In genomic region chr7:152436279-152437147, GRCh38 we compare ENCODE assay signal across 8 cellular contexts. TPM values are rescaled to one million over a fixed set of nuclear protein-coding genes. Genes with fewer than 3 reads are reported as not detected.
DNase-seq lines count a peak whose midpoint lies in the region; ATAC-seq and TF ChIP-seq lines count a peak whose summit lies in the region.

No MANE protein-coding gene starts in this region.

- H3K27me3 Mint-ChIP-seq in activated CD4-positive, alpha-beta memory T cell treated with anti-CD3 and anti-CD28 coated beads for 36 hours: no peaks in the 10 kb centered on the region

- H3K27ac Mint-ChIP-seq in activated CD4-positive, alpha-beta memory T cell treated with anti-CD3 and anti-CD28 coated beads for 36 hours: peak overlapping the region; percentile 81

- H3K36me3 ChIP-seq in BLaER1 treated with 17β-estradiol and CSF1 and Interleukin-3, amounts not matched to agents 10 nM and 100 nM: no peaks in the 10 kb centered on the region
- H3K36me3 ChIP-seq in duodenal mucosa (ENCODE audit: control insufficient read depth in 1 of 2, insufficient read depth in 2 of 2, low read length in 2 of 2): no peaks in the 10 kb centered on the region

- peaks cover 25 to 37% (median 35%) of the 10 kb centered on the region in 11 experiments; a peak in 21 of 22 replicates for H4K20me1 ChIP-seq in BLaER1 treated with 17β-estradiol and CSF1 and Interleukin-3, amounts not matched to agents 10 nM and 100 nM

- peak overlapping the region; percentile 90 to 98 (median 95) for H3K27ac ChIP-seq in BLaER1 treated with 17β-estradiol and CSF1 and Interleukin-3, amounts not matched to agents 10 nM and 100 nM
- peak overlapping the region; percentile 98 for H3K27ac ChIP-seq in duodenal mucosa (ENCODE audit: low read depth, low read length)

- CTCF ChIA-PET in activated CD4-positive, alpha-beta memory T cell treated with anti-CD3 and anti-CD28 coated beads for 36 hours (lab: Charles Lee): no interaction called here

- H3K4me3 Mint-ChIP-seq in activated CD4-positive, alpha-beta memory T cell treated with anti-CD3 and anti-CD28 coated beads for 36 hours: peak overlapping the region; percentile 78

- intact Hi-C loops in activated CD4-positive, alpha-beta memory T cell treated with anti-CD3 and anti-CD28 coated beads for 36 hours (cut with micrococcal nuclease): loop anchor here (1.0 to 10.0 kb wide), 3 partner anchors 27 to 412 kb away; partner anchors contain the start of genes GALNT11 and XRCC2
- intact Hi-C loops in lower leg skin (cut with DNase I; ENCODE audit: low total_unique reads): no loop called here

- peak overlapping the region; percentile 92 to 99 (median 97) for H3K9ac ChIP-seq in BLaER1 treated with 17β-estradiol and CSF1 and Interleukin-3, amounts not matched to agents 10 nM and 100 nM
- peak overlapping the region; percentile 56 to 80 for H3K9ac ChIP-seq in duodenal mucosa (ENCODE audit: low read depth in 1 of 2, low read length in 2 of 2)

- 0% methylated on average over 40 to 50 of the region's 118 CpGs for WGBS in lower leg skin, 2 donors

- H3K9me3 Mint-ChIP-seq in activated CD4-positive, alpha-beta memory T cell treated with anti-CD3 and anti-CD28 coated beads for 36 hours: no peaks in the 10 kb centered on the region

- H3K9me3 ChIP-seq in BLaER1 treated with 17β-estradiol and CSF1 and Interleukin-3, amounts not matched to agents 10 nM and 100 nM (replicated peaks in 1 of 11): no peaks in the 10 kb centered on the region
- H3K9me3 ChIP-seq in duodenal mucosa (ENCODE audit: control insufficient read depth in 1 of 2, low read length in 2 of 2): no peaks in the 10 kb centered on the region

- TF ChIP-seq POLR2A in lower leg skin (IDR thresholded peaks at IDR 0.05): no peak

- peak overlapping the region; percentile 81 to 94 (median 90) for H3K4me3 ChIP-seq in BLaER1 treated with 17β-estradiol and CSF1 and Interleukin-3, amounts not matched to agents 10 nM and 100 nM
- H3K4me3 ChIP-seq in duodenal mucosa (ENCODE audit: low read depth in 1 of 2, low read length in 2 of 2) (peak overlapping the region; percentile 77 to 79), lower leg skin (ENCODE audit: low read depth, poor library complexity, severe bottlenecking) (no peak overlapping the region)

- no peak for TF ChIP-seq CTCF in lower leg skin (IDR thresholded peaks at IDR 0.05)

- H3K4me2 ChIP-seq in BLaER1 treated with 17β-estradiol and CSF1 and Interleukin-3, amounts not matched to agents 10 nM and 100 nM: peak overlapping the region; percentile 66 to 81 (median 75)

- ATAC-seq in GM19324 (IDR thresholded peaks at IDR 0.05; ENCODE audit: low FRiP score, unreplicated experiment): peak; percentile 67
- ATAC-seq in HG03460 (IDR thresholded peaks at IDR 0.05; ENCODE audit: unreplicated experiment): peak; percentile 40

- POLR2A ChIA-PET in activated CD4-positive, alpha-beta memory T cell treated with anti-CD3 and anti-CD28 coated beads for 36 hours (lab: Charles Lee): interaction anchor here (1.0 kb wide), 1 partner anchor 39 kb away, joined by 3 read pairs; no protein-coding TSS in a partner anchor

- DNase-seq in NCI-H748 treated with DMSO at 0.1 percent for 48 hours (lab: John Stamatoyannopoulos, UW): peak; percentile 61
- peak; percentile 92 for DNase-seq in activated CD4-positive, alpha-beta memory T cell treated with anti-CD3 and anti-CD28 coated beads for 36 hours
- peak; percentile 89 to 98 for DNase-seq in lower leg skin (ENCODE audit: low spot score in 2 of 2)
- peak; percentile 85 to 92 for DNase-seq in stimulated activated CD4-positive, alpha-beta T cell treated with anti-CD3 and anti-CD28 coated beads, Interleukin-4, amount 100 ng/mL, for 4 hours

- H3K27me3 ChIP-seq in BLaER1 treated with 17β-estradiol and CSF1 and Interleukin-3, amounts not matched to agents 10 nM and 100 nM: no peaks in the 10 kb centered on the region
- H3K27me3 ChIP-seq in duodenal mucosa (ENCODE audit: control insufficient read depth in 1 of 2, insufficient read depth in 2 of 2, low read length in 2 of 2): no peaks in the 10 kb centered on the region

- H3K4me1 Mint-ChIP-seq in activated CD4-positive, alpha-beta memory T cell treated with anti-CD3 and anti-CD28 coated beads for 36 hours (ENCODE audit: low read depth): peaks cover 19% of the 10 kb centered on the region

- no peaks in the 10 kb centered on the region for H3K36me3 Mint-ChIP-seq in activated CD4-positive, alpha-beta memory T cell treated with anti-CD3 and anti-CD28 coated beads for 36 hours

- H3K4me1 ChIP-seq in BLaER1 treated with 17β-estradiol and CSF1 and Interleukin-3, amounts not matched to agents 10 nM and 100 nM: peaks cover 12 to 31% (median 24%) of the 10 kb centered on the region in 10 experiments
- peaks cover 0 to 12% of the 10 kb centered on the region in 2 donors for H3K4me1 ChIP-seq in duodenal mucosa (ENCODE audit: control insufficient read depth in 1 of 2, insufficient read depth in 2 of 2, low read length in 2 of 2)

RNA-seq across cellular contexts. Expression of gene KMT2C, which starts 0.7 kb away (rescaled TPM):
- total RNA-seq in activated CD4-positive, alpha-beta memory T cell treated with anti-CD3 and anti-CD28 coated beads for 36 hours: 10 to 100 TPM; 35.7 to 36.6 TPM
- 10 to 100 TPM; 64.6 to 79.3 (median 74.7) TPM for total RNA-seq in lower leg skin
